In the genomic region with DNA sequence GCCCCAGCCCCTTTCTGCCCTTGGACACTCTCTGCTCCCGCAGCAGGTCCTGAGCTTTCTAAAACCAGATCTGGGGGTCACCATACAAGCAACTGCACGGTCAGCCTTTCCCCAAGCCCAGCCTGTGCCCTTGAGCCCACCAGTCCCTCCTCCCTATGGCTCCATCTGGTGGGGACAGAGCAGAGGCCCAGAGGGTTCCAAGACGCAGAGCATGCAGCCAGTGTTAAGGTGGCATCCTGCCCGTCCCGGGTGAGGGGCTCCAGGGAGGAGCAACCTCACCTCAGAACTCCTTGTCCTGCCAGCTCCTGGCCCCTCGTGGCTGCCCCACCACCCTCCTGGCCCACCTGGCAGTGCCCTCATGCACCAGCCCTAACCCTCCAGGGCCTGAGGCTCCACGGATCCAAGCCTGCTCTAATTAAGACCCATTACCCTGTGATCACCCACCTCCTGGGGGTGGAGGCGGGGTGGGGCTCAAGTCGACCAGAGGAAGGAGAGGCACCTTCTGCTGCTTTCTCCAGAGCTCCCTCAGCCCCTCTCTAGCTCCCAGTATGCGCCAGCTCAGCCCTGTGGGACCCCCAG, we compare ENCODE assay signal across 8 cellular contexts. TPM values are rescaled to one million over a fixed set of nuclear protein-coding genes. Genes with fewer than 3 reads are reported as not detected.
DNase-seq lines count a peak whose midpoint lies in the region; ATAC-seq, FAIRE-seq and TF ChIP-seq lines count a peak whose summit lies in the region.

No MANE protein-coding gene starts in this region.

- H3K27me3 ChIP-seq in astrocyte (ENCODE audit: insufficient read depth, low read length) (peaks cover 7% of the 10 kb centered on the region), lower lobe of right lung (ENCODE audit: low read depth) (peaks cover 49% of the 10 kb centered on the region)

- H3K79me2 ChIP-seq in astrocyte (ENCODE audit: insufficient read depth, low read length): no peaks in the 10 kb centered on the region

- H3K4me2 ChIP-seq in astrocyte (ENCODE audit: low read length): no peak overlapping the region

- H3K36me3 ChIP-seq in astrocyte (ENCODE audit: insufficient read depth, low read length): no peaks in the 10 kb centered on the region
- H3K36me3 ChIP-seq in lower lobe of right lung: no peaks in the 10 kb centered on the region

- H3K27me3 Mint-ChIP-seq in astrocyte (ENCODE audit: low read depth, unreplicated experiment): peaks cover 41% of the 10 kb centered on the region

- peak; percentile 29 to 41 for ATAC-seq in lower lobe of right lung
- no peak for ATAC-seq in HG03354 (IDR thresholded peaks at IDR 0.05; ENCODE audit: poor library complexity, severe bottlenecking, unreplicated experiment)

- H3K9me3 ChIP-seq in astrocyte (ENCODE audit: insufficient read depth, low read depth, low read length) (peaks cover 6% of the 10 kb centered on the region), lower lobe of right lung (no peaks in the 10 kb centered on the region)

- H2AFZ ChIP-seq in astrocyte (ENCODE audit: low read depth, low read length): no peak overlapping the region

- no peaks in the 10 kb centered on the region for H3K9me3 Mint-ChIP-seq in astrocyte (ENCODE audit: unreplicated experiment)

- H3K9ac ChIP-seq in astrocyte (ENCODE audit: low read length): no peak overlapping the region

- intact Hi-C loops in lower lobe of right lung (cut with DNase I): no loop called here

- no peak overlapping the region for H3K4me3 Mint-ChIP-seq in astrocyte (ENCODE audit: unreplicated experiment)

- H3K4me1 ChIP-seq in astrocyte (ENCODE audit: insufficient read depth, low read length) (no peaks in the 10 kb centered on the region), lower lobe of right lung (peaks cover 5% of the 10 kb centered on the region)

- H4K20me1 ChIP-seq in astrocyte (ENCODE audit: insufficient read depth, low read length): no peaks in the 10 kb centered on the region

- no peak overlapping the region for H3K27ac ChIP-seq in astrocyte (ENCODE audit: low read depth, low read length)
- H3K27ac ChIP-seq in lower lobe of right lung: no peak overlapping the region

- TF ChIP-seq CTCF in D721Med (IDR thresholded peaks at IDR 0.05; ENCODE audit: insufficient read depth, missing control alignments) (peak; percentile 45), LNCAP (IDR thresholded peaks at IDR 0.05) (peak; percentile 25), astrocyte (IDR thresholded peaks at IDR 0.05; ENCODE audit: insufficient read depth, low read depth, low read length) (peak; percentile 11), lower lobe of right lung (IDR thresholded peaks at IDR 0.05) (no peak)

- DNase-seq in D721Med (ENCODE audit: insufficient read length, low spot score) (no peak), astrocyte (ENCODE audit: low read depth) (no peak), lower lobe of right lung (no peak), HPDE6-E6E7 (ENCODE audit: extremely low spot score) (no peak)
- no peak for DNase-seq in stimulated activated naive CD4-positive, alpha-beta T cell (lab: John Stamatoyannopoulos, UW)
- no peak for DNase-seq in activated CD4-positive, alpha-beta T cell treated with anti-CD3 and anti-CD28 coated beads, Interleukin-2, amount 50 U/mL, for 48 hours

- H3K4me3 ChIP-seq in astrocyte (ENCODE audit: insufficient read depth, low read depth, low read length): no peak overlapping the region
- no peak overlapping the region for H3K4me3 ChIP-seq in lower lobe of right lung

- no peak for FAIRE-seq in D721Med (lab: Jason Lieb, UNC)
- no peak for FAIRE-seq in astrocyte (lab: Jason Lieb, UNC)

- H3K27ac Mint-ChIP-seq in astrocyte (ENCODE audit: unreplicated experiment): no peak overlapping the region

- no peaks in the 10 kb centered on the region for H3K36me3 Mint-ChIP-seq in astrocyte (ENCODE audit: low read depth, unreplicated experiment)

- H3K4me1 Mint-ChIP-seq in astrocyte (ENCODE audit: low read depth, unreplicated experiment): no peaks in the 10 kb centered on the region

RNA-seq across cellular contexts. Expression of gene CHD5, which starts 8.5 kb away (rescaled TPM):
- total RNA-seq in astrocyte: 0.14 and 0.18 TPM in 2 replicates
- 0.56 TPM for total RNA-seq in lower lobe of right lung

RNA-seq across cellular contexts. Expression of gene RPL22, which starts 27.8 kb away (rescaled TPM):
- total RNA-seq in astrocyte (237 and 283 TPM in 2 replicates), lower lobe of right lung (317 TPM)

RNA-seq across cellular contexts. Expression of gene RNF207, which starts 34.3 kb away (rescaled TPM):
- total RNA-seq in astrocyte (4.7 and 7.4 TPM in 2 replicates), lower lobe of right lung (14.0 TPM)
